Comparison of ENCODE assay signal across 1 cellular context in genomic region chr2:9152975-9153402, GRCh38.
TF ChIP-seq lines count a peak whose summit lies in the region.

No MANE protein-coding gene starts in this region.

TF ChIP-seq in HepG2, 621 proteins besides CTCF, POLR2A, EP300 and RAD21 (continued from another document):
- TF ChIP-seq LRRFIP1 (CRISPR knock-in tag; conservative IDR thresholded peaks at IDR 0.05) (no peak), ZNF17 (CRISPR knock-in tag; IDR thresholded peaks at IDR 0.05) (no peak), CEBPG (CRISPR knock-in tag; IDR thresholded peaks at IDR 0.05) (no peak), EED (CRISPR knock-in tag; IDR thresholded peaks at IDR 0.05) (no peak), MBNL3 (CRISPR knock-in tag; conservative IDR thresholded peaks at IDR 0.05) (no peak), MXD1 (CRISPR knock-in tag; IDR thresholded peaks at IDR 0.05) (no peak), HDAC6 (IDR thresholded peaks at IDR 0.05; ENCODE audit: low read depth, low read length) (no peak), ZBTB20 (CRISPR knock-in tag; IDR thresholded peaks at IDR 0.05; ENCODE audit: borderline replicate concordance, low read depth) (no peak), CBFB (CRISPR knock-in tag; IDR thresholded peaks at IDR 0.05) (no peak)
- TF ChIP-seq, protein P1, sequence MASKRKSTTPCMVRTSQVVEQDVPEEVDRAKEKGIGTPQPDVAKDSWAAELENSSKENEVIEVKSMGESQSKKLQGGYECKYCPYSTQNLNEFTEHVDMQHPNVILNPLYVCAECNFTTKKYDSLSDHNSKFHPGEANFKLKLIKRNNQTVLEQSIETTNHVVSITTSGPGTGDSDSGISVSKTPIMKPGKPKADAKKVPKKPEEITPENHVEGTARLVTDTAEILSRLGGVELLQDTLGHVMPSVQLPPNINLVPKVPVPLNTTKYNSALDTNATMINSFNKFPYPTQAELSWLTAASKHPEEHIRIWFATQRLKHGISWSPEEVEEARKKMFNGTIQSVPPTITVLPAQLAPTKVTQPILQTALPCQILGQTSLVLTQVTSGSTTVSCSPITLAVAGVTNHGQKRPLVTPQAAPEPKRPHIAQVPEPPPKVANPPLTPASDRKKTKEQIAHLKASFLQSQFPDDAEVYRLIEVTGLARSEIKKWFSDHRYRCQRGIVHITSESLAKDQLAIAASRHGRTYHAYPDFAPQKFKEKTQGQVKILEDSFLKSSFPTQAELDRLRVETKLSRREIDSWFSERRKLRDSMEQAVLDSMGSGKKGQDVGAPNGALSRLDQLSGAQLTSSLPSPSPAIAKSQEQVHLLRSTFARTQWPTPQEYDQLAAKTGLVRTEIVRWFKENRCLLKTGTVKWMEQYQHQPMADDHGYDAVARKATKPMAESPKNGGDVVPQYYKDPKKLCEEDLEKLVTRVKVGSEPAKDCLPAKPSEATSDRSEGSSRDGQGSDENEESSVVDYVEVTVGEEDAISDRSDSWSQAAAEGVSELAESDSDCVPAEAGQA (IDR thresholded peaks at IDR 0.05; ENCODE audit: low read depth), result no peak
- TF ChIP-seq, protein P1 (CRISPR knock-in tag; IDR thresholded peaks at IDR 0.05; ENCODE audit: borderline replicate concordance), result no peak
- TF ChIP-seq, protein P2, sequence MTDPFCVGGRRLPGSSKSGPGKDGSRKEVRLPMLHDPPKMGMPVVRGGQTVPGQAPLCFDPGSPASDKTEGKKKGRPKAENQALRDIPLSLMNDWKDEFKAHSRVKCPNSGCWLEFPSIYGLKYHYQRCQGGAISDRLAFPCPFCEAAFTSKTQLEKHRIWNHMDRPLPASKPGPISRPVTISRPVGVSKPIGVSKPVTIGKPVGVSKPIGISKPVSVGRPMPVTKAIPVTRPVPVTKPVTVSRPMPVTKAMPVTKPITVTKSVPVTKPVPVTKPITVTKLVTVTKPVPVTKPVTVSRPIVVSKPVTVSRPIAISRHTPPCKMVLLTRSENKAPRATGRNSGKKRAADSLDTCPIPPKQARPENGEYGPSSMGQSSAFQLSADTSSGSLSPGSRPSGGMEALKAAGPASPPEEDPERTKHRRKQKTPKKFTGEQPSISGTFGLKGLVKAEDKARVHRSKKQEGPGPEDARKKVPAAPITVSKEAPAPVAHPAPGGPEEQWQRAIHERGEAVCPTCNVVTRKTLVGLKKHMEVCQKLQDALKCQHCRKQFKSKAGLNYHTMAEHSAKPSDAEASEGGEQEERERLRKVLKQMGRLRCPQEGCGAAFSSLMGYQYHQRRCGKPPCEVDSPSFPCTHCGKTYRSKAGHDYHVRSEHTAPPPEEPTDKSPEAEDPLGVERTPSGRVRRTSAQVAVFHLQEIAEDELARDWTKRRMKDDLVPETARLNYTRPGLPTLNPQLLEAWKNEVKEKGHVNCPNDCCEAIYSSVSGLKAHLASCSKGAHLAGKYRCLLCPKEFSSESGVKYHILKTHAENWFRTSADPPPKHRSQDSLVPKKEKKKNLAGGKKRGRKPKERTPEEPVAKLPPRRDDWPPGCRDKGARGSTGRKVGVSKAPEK (CRISPR knock-in tag; IDR thresholded peaks at IDR 0.05; ENCODE audit: borderline replicate concordance), result no peak
